ENCODE assay signal across 1 cellular context in genomic region chr22:46728470-46728869, GRCh38.
A peak's percentile ranks its signal among the peaks of the same experiment; 100 is the strongest.
TF ChIP-seq lines count a peak whose summit lies in the region.

No MANE protein-coding gene starts in this region.

TF ChIP-seq in HepG2, 621 proteins besides CTCF, POLR2A, EP300 and RAD21:
- TF ChIP-seq AGO2 (optimal IDR thresholded peaks at IDR 0.05; ENCODE audit: low read depth, low read length), result peak; percentile 37
- no peak for TF ChIP-seq PRDM15 (CRISPR knock-in tag; IDR thresholded peaks at IDR 0.05)
- no peak for TF ChIP-seq ZNF572 (CRISPR knock-in tag; IDR thresholded peaks at IDR 0.05)
